In the genomic region with DNA sequence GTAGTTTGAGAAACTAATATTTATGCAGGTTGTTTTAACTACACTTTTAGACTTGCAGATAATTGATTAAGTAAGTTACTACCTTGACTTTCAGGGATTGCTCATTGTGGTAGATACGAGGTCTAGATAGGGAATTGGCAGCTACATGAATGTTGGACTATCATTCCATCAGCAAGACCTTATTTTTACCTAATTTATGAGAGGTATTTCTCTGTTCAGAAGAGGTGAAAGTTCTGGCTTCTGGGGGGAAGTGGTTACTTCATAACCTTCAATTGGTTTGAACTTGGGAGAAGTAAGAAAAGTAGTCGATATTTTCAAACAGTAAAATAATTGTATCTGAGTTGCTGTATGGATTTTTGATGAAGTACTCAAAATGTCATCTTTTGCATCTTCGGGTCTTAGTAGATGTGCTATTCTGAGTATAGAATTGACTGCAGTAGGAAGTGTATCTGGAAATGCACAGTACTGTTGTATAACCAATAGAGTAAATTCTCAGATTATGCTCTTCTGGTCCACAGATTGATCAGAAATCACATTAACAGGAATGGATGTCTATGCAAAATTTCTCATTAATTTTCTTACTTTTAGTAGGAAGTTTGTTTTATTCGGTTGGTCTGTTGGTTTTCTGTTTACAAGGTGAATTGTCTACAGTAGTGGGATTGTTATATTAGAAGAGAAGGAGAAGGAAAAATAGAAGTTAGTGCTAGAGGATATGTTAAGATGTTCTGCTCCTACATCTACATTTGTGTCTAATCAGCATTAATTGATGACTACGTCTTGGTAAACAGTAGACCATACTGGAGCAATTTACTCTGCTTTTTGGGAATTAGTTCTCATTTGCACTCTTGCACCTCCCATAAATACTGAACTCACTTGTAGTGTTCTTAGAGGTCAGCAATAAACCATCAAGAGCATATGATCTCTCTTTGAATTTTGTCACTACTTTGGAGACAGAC, we compare ENCODE assay signal across 10 cellular contexts. TPM values are rescaled to one million over a fixed set of nuclear protein-coding genes. Genes with fewer than 3 reads are reported as not detected.
DNase-seq lines count a peak whose midpoint lies in the region; ATAC-seq and TF ChIP-seq lines count a peak whose summit lies in the region.
"Had no signal": no experiment of that assay in that cellular context is flagged by ENCODE, and none has a peak within 500 bp of the region (broad histone marks: within the 10 kb centered on the region; RNA-seq: fewer than 3 reads in every experiment).

No MANE protein-coding gene starts in this region.

- no peaks in the 10 kb centered on the region for H4K20me1 ChIP-seq in SU-DHL-6 (ENCODE audit: low read depth, low read length)

- peak overlapping the region; percentile 96 for H3K4me2 ChIP-seq in SU-DHL-6 (ENCODE audit: low read depth, low read length, poor library complexity, severe bottlenecking)

- H3K27ac ChIP-seq in SU-DHL-6 (ENCODE audit: low read depth, low read length) (peak overlapping the region; percentile 75), esophagus squamous epithelium (peak overlapping the region in 3 of 4 donors; percentile 36 to 100 (median 99))

- peaks cover 3% of the 10 kb centered on the region for H3K9me3 Mint-ChIP-seq in activated CD4-positive, alpha-beta T cell treated with anti-CD3 and anti-CD28 coated beads, Interleukin-2, amount 10 ng/mL, durations not matched to agents 7 days and 5 days
- H3K9me3 Mint-ChIP-seq in stimulated activated naive B cell treated with anti-CD40 and anti-IgM and Interleukin-4, amounts not matched to agents 10 μg/mL and 1 μg/mL and 100 μg/mL, for 72 hours, result no peaks in the 10 kb centered on the region

- H3K4me3 ChIP-seq in SU-DHL-6 (ENCODE audit: insufficient read depth, low read length, poor library complexity, severe bottlenecking) (peak overlapping the region; percentile 68), esophagus squamous epithelium (peak overlapping the region in 3 of 4 donors; percentile 96 to 97 (median 96))

- H3K27me3 Mint-ChIP-seq in activated CD4-positive, alpha-beta T cell treated with anti-CD3 and anti-CD28 coated beads, Interleukin-2, amount 10 ng/mL, durations not matched to agents 7 days and 5 days, result no peaks in the 10 kb centered on the region
- H3K27me3 Mint-ChIP-seq in stimulated activated naive B cell treated with anti-CD40 and anti-IgM and Interleukin-4, amounts not matched to agents 10 μg/mL and 1 μg/mL and 100 μg/mL, for 72 hours, result no peaks in the 10 kb centered on the region

- H3F3A ChIP-seq in SU-DHL-6 (ENCODE audit: insufficient read depth), result 0 out of 2 replicates have a peak, but pooled peaks cover 11% of the 10 kb centered on the region

- POLR2A ChIA-PET in activated CD4-positive, alpha-beta T cell treated with anti-CD3 and anti-CD28 coated beads, Interleukin-2, amount 10 ng/mL, durations not matched to agents 7 days and 5 days (lab: Charles Lee), result no interaction called here

- H3K36me3 ChIP-seq in SU-DHL-6 (ENCODE audit: low read length), result no peaks in the 10 kb centered on the region
- no peaks in the 10 kb centered on the region for H3K36me3 ChIP-seq in esophagus squamous epithelium

- H3K36me3 Mint-ChIP-seq in activated CD4-positive, alpha-beta T cell treated with anti-CD3 and anti-CD28 coated beads, Interleukin-2, amount 10 ng/mL, durations not matched to agents 7 days and 5 days (ENCODE audit: low read depth), result peaks cover 42% of the 10 kb centered on the region
- H3K36me3 Mint-ChIP-seq in stimulated activated naive B cell treated with anti-CD40 and anti-IgM and Interleukin-4, amounts not matched to agents 10 μg/mL and 1 μg/mL and 100 μg/mL, for 72 hours, result peaks cover 28 to 42% of the 10 kb centered on the region in 2 donors

- no peaks in the 10 kb centered on the region for H3K27me3 ChIP-seq in SU-DHL-6 (ENCODE audit: low read length)
- no peaks in the 10 kb centered on the region for H3K27me3 ChIP-seq in esophagus squamous epithelium

- no peak overlapping the region for H2AFZ ChIP-seq in SU-DHL-6 (ENCODE audit: low read depth, low read length, severe bottlenecking)

- no peak for TF ChIP-seq POLR2A in esophagus squamous epithelium (IDR thresholded peaks at IDR 0.05)

- H3K4me1 Mint-ChIP-seq in activated CD4-positive, alpha-beta T cell treated with anti-CD3 and anti-CD28 coated beads, Interleukin-2, amount 10 ng/mL, durations not matched to agents 7 days and 5 days, result peaks cover 45% of the 10 kb centered on the region
- H3K4me1 Mint-ChIP-seq in stimulated activated naive B cell treated with anti-CD40 and anti-IgM and Interleukin-4, amounts not matched to agents 10 μg/mL and 1 μg/mL and 100 μg/mL, for 72 hours, result peaks cover 21 to 42% of the 10 kb centered on the region in 2 donors

- H3K9me3 ChIP-seq in SU-DHL-6 (ENCODE audit: insufficient read depth, low read length) (no peaks in the 10 kb centered on the region), esophagus squamous epithelium (no peaks in the 10 kb centered on the region)

- H3K27ac Mint-ChIP-seq in activated CD4-positive, alpha-beta T cell treated with anti-CD3 and anti-CD28 coated beads, Interleukin-2, amount 10 ng/mL, durations not matched to agents 7 days and 5 days, result peak overlapping the region; percentile 95
- H3K27ac Mint-ChIP-seq in stimulated activated naive B cell treated with anti-CD40 and anti-IgM and Interleukin-4, amounts not matched to agents 10 μg/mL and 1 μg/mL and 100 μg/mL, for 72 hours, result peak overlapping the region; percentile 95

- H3K4me1 ChIP-seq in esophagus squamous epithelium, result peaks cover 11 to 71% (median 18%) of the 10 kb centered on the region in 3 donors

- intact Hi-C loops in esophagus squamous epithelium (cut with DNase I), result loop anchor here (5.0 kb wide), 1 partner anchor 323 kb away; the partner anchor contains the start of gene UBE2D3

- TF ChIP-seq CTCF in SU-DHL-6 (IDR thresholded peaks at IDR 0.05; ENCODE audit: insufficient read depth, low read length, poor library complexity, severe bottlenecking) (no peak), esophagus squamous epithelium (IDR thresholded peaks at IDR 0.05) (no peak)

- WGBS in esophagus squamous epithelium, 2 donors, result 43 to 51% methylated on average over 5 of the region's 5 CpGs

- ATAC-seq in stimulated activated naive B cell treated with anti-CD40 and anti-IgM and Interleukin-4, amounts not matched to agents 10 μg/mL and 1 μg/mL and 100 μg/mL, for 72 hours (replicated peaks), result no peak

- no peaks in the 10 kb centered on the region for H3K9me2 ChIP-seq in SU-DHL-6 (replicated peaks; ENCODE audit: insufficient read depth, low read length)

- H3K4me3 Mint-ChIP-seq in activated CD4-positive, alpha-beta T cell treated with anti-CD3 and anti-CD28 coated beads, Interleukin-2, amount 10 ng/mL, durations not matched to agents 7 days and 5 days, result peak overlapping the region; percentile 98
- peak overlapping the region; percentile 84 to 97 for H3K4me3 Mint-ChIP-seq in stimulated activated naive B cell treated with anti-CD40 and anti-IgM and Interleukin-4, amounts not matched to agents 10 μg/mL and 1 μg/mL and 100 μg/mL, for 72 hours

- no peak for DNase-seq in activated CD4-positive, alpha-beta T cell treated with anti-CD3 and anti-CD28 coated beads, Interleukin-2, amount 10 ng/mL, durations not matched to agents 7 days and 5 days
- no peak for DNase-seq in activated CD4-positive, alpha-beta T cell treated with anti-CD3 and anti-CD28 coated beads, Interleukin-2, amount 50 U/mL, for 4 hours
- DNase-seq in esophagus squamous epithelium (lab: John Stamatoyannopoulos, UW), result no peak
- no peak for DNase-seq in stimulated activated naive B cell treated with anti-CD40 and anti-IgM and Interleukin-4, amounts not matched to agents 10 μg/mL and 1 μg/mL and 100 μg/mL, for 72 hours
- no peak for DNase-seq in NCI-H774 (lab: John Stamatoyannopoulos, UW)
- no peak for DNase-seq in NCI-H2081 (lab: John Stamatoyannopoulos, UW)
- no peak for DNase-seq in NCI-H2029 treated with DMSO at 0.1 percent for 48 hours (lab: John Stamatoyannopoulos, UW)
- DNase-seq: activated CD4-positive, alpha-beta T cell treated with anti-CD3 and anti-CD28 coated beads for 48 hours; stimulated activated CD4-positive, alpha-beta T cell treated with anti-CD3 and anti-CD28 coated beads, Interleukin-4, amount 100 ng/mL, for 1 hour had no signal

- CTCF ChIA-PET in activated CD4-positive, alpha-beta T cell treated with anti-CD3 and anti-CD28 coated beads, Interleukin-2, amount 10 ng/mL, durations not matched to agents 7 days and 5 days (lab: Charles Lee), result interaction anchor here (0.5 kb wide), 1 partner anchor 87 kb away, joined by 3 read pairs; no protein-coding TSS in a partner anchor

- H3K9ac ChIP-seq in SU-DHL-6 (ENCODE audit: low read length), result peak overlapping the region; percentile 87

- peaks cover 69% of the 10 kb centered on the region for H3K79me2 ChIP-seq in SU-DHL-6 (ENCODE audit: insufficient read depth, low read length)

RNA-seq across cellular contexts. Expression of gene NFKB1, which starts 3.0 kb away (rescaled TPM):
- 100 to 1,000 TPM; 135 to 142 TPM for total RNA-seq in activated CD4-positive, alpha-beta T cell treated with anti-CD3 and anti-CD28 coated beads, Interleukin-2, amount 10 ng/mL, durations not matched to agents 7 days and 5 days
- total RNA-seq in esophagus squamous epithelium, result 10 to 100 TPM; 33.5 to 47.5 (median 41.4) TPM
